In genomic region chr13:37029617-37030016, GRCh38 we compare ENCODE assay signal across 29 cellular contexts. TPM values are rescaled to one million over a fixed set of nuclear protein-coding genes. Genes with fewer than 3 reads are reported as not detected.
DNase-seq lines count a peak whose midpoint lies in the region; ATAC-seq and TF ChIP-seq lines count a peak whose summit lies in the region.
"Had no signal": no experiment of that assay in that cellular context is flagged by ENCODE, and none has a peak within 500 bp of the region (broad histone marks: within the 10 kb centered on the region; RNA-seq: fewer than 3 reads in every experiment).

No MANE protein-coding gene starts in this region.

- H3K27me3 Mint-ChIP-seq in progenitor cell of endocrine pancreas = no peaks in the 10 kb centered on the region
- H3K27me3 Mint-ChIP-seq: activated CD8-positive, alpha-beta T cell treated with anti-CD3 and anti-CD28 coated beads for 36 hours; stimulated activated naive B cell treated with anti-CD40 and anti-IgM and Interleukin-4, amounts not matched to agents 10 μg/mL and 1 μg/mL and 100 μg/mL, for 72 hours had no signal

- H3K36me3 Mint-ChIP-seq in progenitor cell of endocrine pancreas (ENCODE audit: insufficient read depth) = peaks cover 14% of the 10 kb centered on the region

- in situ Hi-C loops in GM23248 (cut with MboI) (loop anchor here (25.0 kb wide), 1 partner anchor 1333 kb away; no protein-coding TSS in a partner anchor), astrocyte of the spinal cord (cut with HindIII; ENCODE audit: low sequenced_read_pairs) (no loop called here)

- peaks cover 30% of the 10 kb centered on the region for H3K4me1 ChIP-seq in GM23248 (ENCODE audit: insufficient read depth)
- H3K4me1 ChIP-seq: pancreas, Peyer's patch, right atrium auricular region, testis, uterus had no signal

- peaks cover 12% of the 10 kb centered on the region; the same call in 1 of the 2 replicates for H3K79me2 ChIP-seq in GM23248 (ENCODE audit: insufficient read depth)

- POLR2A ChIA-PET in AG04450 (lab: Yijun Ruan, JAX) = interaction anchor here (1.2 kb wide), 1 partner anchor 29 kb away, joined by 4 read pairs; the partner anchor contains the start of gene EXOSC8

- H3K9me3 ChIP-seq in AG04450 (ENCODE audit: control insufficient read depth, insufficient read depth, low read length) = no peaks in the 10 kb centered on the region
- no peaks in the 10 kb centered on the region for H3K9me3 ChIP-seq in GM23248 (ENCODE audit: low read depth)
- H3K9me3 ChIP-seq: adrenal gland, pancreas, Peyer's patch, right atrium auricular region, testis, uterus had no signal

- WGBS in GM23248 (ENCODE audit: low coverage in 1 of 2, low lambda C conversion rate in 2 of 2, missing lambda C conversion rate in 2 of 2), 2 experiments = 33 to 36% methylated on average over 4 of the region's 4 CpGs

- H3K4me2 ChIP-seq in GM23248 (ENCODE audit: unreplicated experiment) = no peak overlapping the region

- H3K9ac ChIP-seq in GM23248 = no peak overlapping the region

- no peaks in the 10 kb centered on the region for H3K4me1 Mint-ChIP-seq in progenitor cell of endocrine pancreas (ENCODE audit: low read depth)
- H3K4me1 Mint-ChIP-seq: immature natural killer cell; nephron; stimulated activated naive B cell treated with anti-CD40 and anti-IgM and Interleukin-4, amounts not matched to agents 10 μg/mL and 1 μg/mL and 100 μg/mL, for 72 hours had no signal

- peaks cover 30% of the 10 kb centered on the region for H3F3A ChIP-seq in GM23248 (ENCODE audit: insufficient read depth)

- peaks cover 54% of the 10 kb centered on the region for H3K36me3 ChIP-seq in GM23248 (ENCODE audit: low read depth)
- H3K36me3 ChIP-seq: uterus had no signal

- no peak overlapping the region for H3K4me3 ChIP-seq in AG04450 (ENCODE audit: low read depth, low read length)
- no peak overlapping the region for H3K4me3 ChIP-seq in GM23248
- no peak overlapping the region for H3K4me3 ChIP-seq in astrocyte of the spinal cord (ENCODE audit: low read depth, low read length)
- H3K4me3 ChIP-seq: adrenal gland, dorsolateral prefrontal cortex, pancreas, Peyer's patch, right atrium auricular region, testis, uterus had no signal

- no peak overlapping the region for H2AFZ ChIP-seq in GM23248

- H3K9me2 ChIP-seq in GM23248 (ENCODE audit: insufficient read depth) = no peaks in the 10 kb centered on the region

- CTCF ChIA-PET in AG04450 (lab: Charles Lee) = no interaction called here

- no peaks in the 10 kb centered on the region for H3K9me3 Mint-ChIP-seq in progenitor cell of endocrine pancreas (ENCODE audit: low read depth)
- H3K9me3 Mint-ChIP-seq: activated CD8-positive, alpha-beta T cell treated with anti-CD3 and anti-CD28 coated beads for 36 hours; immature natural killer cell; stimulated activated naive B cell treated with anti-CD40 and anti-IgM and Interleukin-4, amounts not matched to agents 10 μg/mL and 1 μg/mL and 100 μg/mL, for 72 hours had no signal

- H3K27ac ChIP-seq in AG04450 (ENCODE audit: low read depth, low read length) (no peak overlapping the region), GM23248 (no peak overlapping the region; the same call in 1 of the 2 replicates)
- H3K27ac ChIP-seq: dorsolateral prefrontal cortex, pancreas, Peyer's patch, right atrium auricular region, testis, uterus had no signal

- DNase-seq in AG04450 (ENCODE audit: low read depth, low spot score) (peak; percentile 1), GM23248 (peak; percentile 62), astrocyte of the spinal cord (ENCODE audit: low read depth, low spot score) (peak; percentile 5), fibroblast of the conjunctiva (ENCODE audit: low read depth) (peak; percentile 6), NCI-H2107 (lab: John Stamatoyannopoulos, UW) (no peak), progenitor cell of endocrine pancreas (ENCODE audit: low spot score, unreplicated experiment) (no peak)
- DNase-seq in activated CD4-positive, alpha-beta T cell treated with anti-CD3 and anti-CD28 coated beads for 1 hour = no peak
- DNase-seq: activated CD4-positive, CD25-positive, alpha-beta regulatory T cell treated with anti-CD3 and anti-CD28 coated beads, Interleukin-2, amount 50 U/mL, for 72 hours; activated CD8-positive, alpha-beta T cell treated with anti-CD3 and anti-CD28 coated beads for 36 hours; activated gamma-delta T cell treated with Interleukin-2 at 50 U/mL for 16 hours; dorsolateral prefrontal cortex; immature natural killer cell; KBM-7; left ventricle myocardium superior; MM.1S; NCI-H1436; NCI-H510A treated with DMSO at 0.1 percent for 48 hours; pancreas; Peyer's patch; stimulated activated CD4-positive, alpha-beta T cell treated with anti-CD3 and anti-CD28 coated beads, Interleukin-12 subunit alpha, Interleukin-12 subunit beta, amount 100 ng/mL, for 4 hours; stimulated activated CD4-positive, alpha-beta T cell treated with anti-CD3 and anti-CD28 coated beads, Interleukin-4, amount 100 ng/mL, for 24 hours; stimulated activated naive B cell treated with anti-CD40 and anti-IgM and Interleukin-4, amounts not matched to agents 10 μg/mL and 1 μg/mL and 100 μg/mL, for 72 hours; T-helper 1 cell; testis; uterus had no signal

- no peak overlapping the region for H3K4me3 Mint-ChIP-seq in progenitor cell of endocrine pancreas (ENCODE audit: low read depth)
- H3K4me3 Mint-ChIP-seq: activated CD8-positive, alpha-beta T cell treated with anti-CD3 and anti-CD28 coated beads for 36 hours; immature natural killer cell; nephron; stimulated activated naive B cell treated with anti-CD40 and anti-IgM and Interleukin-4, amounts not matched to agents 10 μg/mL and 1 μg/mL and 100 μg/mL, for 72 hours had no signal

- H3K27me3 ChIP-seq in AG04450 (ENCODE audit: control insufficient read depth, insufficient read depth, low read length) (no peaks in the 10 kb centered on the region), GM23248 (replicated peaks; ENCODE audit: insufficient read depth) (no peaks in the 10 kb centered on the region)
- H3K27me3 ChIP-seq: adrenal gland, dorsolateral prefrontal cortex, pancreas, Peyer's patch, right atrium auricular region, testis, uterus had no signal

- no peak for ATAC-seq in HG02970 (IDR thresholded peaks at IDR 0.05; ENCODE audit: low FRiP score, unreplicated experiment)
- ATAC-seq: activated CD8-positive, alpha-beta T cell treated with anti-CD3 and anti-CD28 coated beads for 36 hours; left ventricle myocardium superior; pancreas; stimulated activated naive B cell treated with anti-CD40 and anti-IgM and Interleukin-4, amounts not matched to agents 10 μg/mL and 1 μg/mL and 100 μg/mL, for 72 hours had no signal

- no peak overlapping the region for H3K27ac Mint-ChIP-seq in progenitor cell of endocrine pancreas
- H3K27ac Mint-ChIP-seq: activated CD8-positive, alpha-beta T cell treated with anti-CD3 and anti-CD28 coated beads for 36 hours; immature natural killer cell; nephron; stimulated activated naive B cell treated with anti-CD40 and anti-IgM and Interleukin-4, amounts not matched to agents 10 μg/mL and 1 μg/mL and 100 μg/mL, for 72 hours had no signal

- no peaks in the 10 kb centered on the region for H4K20me1 ChIP-seq in GM23248 (ENCODE audit: insufficient read depth)

- TF ChIP-seq CTCF in AG04450 (IDR thresholded peaks at IDR 0.05; ENCODE audit: low read depth, low read length) (no peak), astrocyte of the spinal cord (IDR thresholded peaks at IDR 0.05; ENCODE audit: low read depth, low read length) (no peak), progenitor cell of endocrine pancreas (IDR thresholded peaks at IDR 0.05; ENCODE audit: unreplicated experiment) (no peak)

RNA-seq across cellular contexts. Expression of gene EXOSC8, which starts 29.0 kb away (rescaled TPM):
- polyA plus RNA-seq in AG04450 (2011; rRNA removed) (24.9 and 34.5 TPM in 2 replicates), GM23248 (2016; fragmentation: Nextera tagmentation; extraction: Ambion mirVana) (85.1 and 87.9 TPM in 2 replicates)
- polyA minus RNA-seq in AG04450 (2011; rRNA and poly(A)+ RNA removed) = 6.1 and 12.1 TPM in 2 replicates
- total RNA-seq in GM23248 (2014; rRNA removed; shearing (Covaris generic)) = 21.4 and 36.3 TPM in 2 replicates
- total RNA-seq in progenitor cell of endocrine pancreas = 65.6 and 75.0 TPM in 2 replicates

RNA-seq across cellular contexts. Expression of gene SUPT20H, which starts 29.9 kb away (rescaled TPM):
- polyA plus RNA-seq in AG04450 (2011; rRNA removed) (66.7 and 80.6 TPM in 2 replicates), GM23248 (2016; fragmentation: Nextera tagmentation; extraction: Ambion mirVana) (38.8 and 45.1 TPM in 2 replicates)
- polyA minus RNA-seq in AG04450 (2011; rRNA and poly(A)+ RNA removed) = 54.2 and 79.0 TPM in 2 replicates
- 28.6 and 29.7 TPM in 2 replicates for total RNA-seq in GM23248 (2014; rRNA removed; shearing (Covaris generic))
- total RNA-seq in progenitor cell of endocrine pancreas = 108 and 116 TPM in 2 replicates

RNA-seq across cellular contexts. Expression of gene ALG5, which starts 30.5 kb away (rescaled TPM):
- 36.4 and 51.6 TPM in 2 replicates for polyA plus RNA-seq in AG04450 (2011; rRNA removed)
- 8.2 and 13.6 TPM in 2 replicates for polyA minus RNA-seq in AG04450 (2011; rRNA and poly(A)+ RNA removed)
- 29.6 and 30.2 TPM in 2 replicates for total RNA-seq in GM23248 (2014; rRNA removed; shearing (Covaris generic))
- polyA plus RNA-seq in GM23248 (2016; fragmentation: Nextera tagmentation; extraction: Ambion mirVana) = 76.2 and 77.7 TPM in 2 replicates
- 29.2 and 34.6 TPM in 2 replicates for total RNA-seq in progenitor cell of endocrine pancreas

Comparison
In these comparisons a context has a peak if more than half of its experiments do, and no peak if none do; other contexts are left out.
1. DNase-seq: peak in AG04450 (single experiment), GM23248 (single experiment), astrocyte of the spinal cord (single experiment) and fibroblast of the conjunctiva (single experiment); none in NCI-H2107 (single experiment), progenitor cell of endocrine pancreas (single experiment) and activated CD4-positive, alpha-beta T cell treated with anti-CD3 and anti-CD28 coated beads for 1 hour (single experiment).